8 cellular contexts compared by ENCODE assay signal in genomic region chr6:3156184-3157119, GRCh38. TPM values are rescaled to one million over a fixed set of nuclear protein-coding genes. Genes with fewer than 3 reads are reported as not detected.
DNase-seq lines count a peak whose midpoint lies in the region; ATAC-seq and TF ChIP-seq lines count a peak whose summit lies in the region.
"Not testable (repeated sequence)": the region's sequence is repeated elsewhere in the genome, so short reads cannot be mapped to it uniquely, and the experiment has no call there.

No MANE protein-coding gene starts in this region.

- not testable (repeated sequence) for H3K27me3 ChIP-seq in HUES48 (ENCODE audit: control insufficient read depth, insufficient read depth, low read length); Panc1 (ENCODE audit: control insufficient read depth, insufficient read depth, low read length); ectodermal cell (ENCODE audit: control insufficient read depth, insufficient read depth, low read length, poor library complexity, severe bottlenecking); ovary; tibial nerve

- intact Hi-C loops in Panc1 (cut with micrococcal nuclease; ENCODE audit: unreplicated experiment); ovary (cut with DNase I): not testable (repeated sequence)

- CTCF ChIA-PET in Panc1 (lab: Charles Lee): interaction anchor here (0.6 to 1.0 kb wide), 2 partner anchors 10 to 95 kb away, joined by 3 to 5 read pairs; no protein-coding TSS in a partner anchor

- peak overlapping the region; percentile 57 for H3K9ac ChIP-seq in HUES48 (ENCODE audit: low read depth, low read length)

- peak overlapping the region; percentile 96 for H3K4me3 ChIP-seq in HUES48 (ENCODE audit: low read depth, low read length)
- peak overlapping the region; percentile 76 to 79 for H3K4me3 ChIP-seq in Panc1 (ENCODE audit: low read depth in 2 of 2, low read length in 2 of 2)
- peak overlapping the region; percentile 70 for H3K4me3 ChIP-seq in ectodermal cell (ENCODE audit: insufficient read depth, low read depth, low read length)
- peak overlapping the region; percentile 77 for H3K4me3 ChIP-seq in ovary
- peak overlapping the region; percentile 73 to 98 (median 86) for H3K4me3 ChIP-seq in tibial nerve

- not testable (repeated sequence) for TF ChIP-seq POLR2A in ovary (IDR thresholded peaks at IDR 0.05); tibial nerve (IDR thresholded peaks at IDR 0.05)

- peaks cover 31% of the 10 kb centered on the region for H3K36me3 ChIP-seq in HUES48 (ENCODE audit: control insufficient read depth, insufficient read depth, low read length)
- not testable (repeated sequence) for H3K36me3 ChIP-seq in Panc1 (ENCODE audit: control insufficient read depth, insufficient read depth, low read length); ovary
- H3K36me3 ChIP-seq in ectodermal cell (ENCODE audit: control insufficient read depth, insufficient read depth, low read length): peaks cover 16% of the 10 kb centered on the region
- H3K36me3 ChIP-seq in tibial nerve: peaks cover 0 to 28% (median 0%) of the 10 kb centered on the region in 3 donors

- H3K36me3 Mint-ChIP-seq in activated T-cell treated with anti-CD3 and anti-CD28 coated beads, Interleukin-2, amount 50 U/mL, for 4 hours (ENCODE audit: insufficient read depth): not testable (repeated sequence)

- TF ChIP-seq EP300 in ovary (IDR thresholded peaks at IDR 0.05); tibial nerve (IDR thresholded peaks at IDR 0.05): not testable (repeated sequence)

- POLR2A ChIA-PET in Panc1 (lab: Charles Lee): interaction anchor here (0.6 to 1.1 kb wide), 4 partner anchors 53 to 95 kb away, joined by 3 to 5 read pairs (median 3); no protein-coding TSS in a partner anchor

- not testable (repeated sequence) for H3K9me3 ChIP-seq in HUES48 (ENCODE audit: control insufficient read depth, insufficient read depth, low read length); Panc1 (ENCODE audit: control insufficient read depth, insufficient read depth, low read depth, low read length); ectodermal cell (ENCODE audit: control insufficient read depth, low read length); ovary; tibial nerve

- peaks cover 24% of the 10 kb centered on the region for H3K4me1 Mint-ChIP-seq in activated T-cell treated with anti-CD3 and anti-CD28 coated beads, Interleukin-2, amount 50 U/mL, for 4 hours (ENCODE audit: low read depth)

- H3K4me3 Mint-ChIP-seq in activated T-cell treated with anti-CD3 and anti-CD28 coated beads, Interleukin-2, amount 50 U/mL, for 4 hours: peak overlapping the region; percentile 85

- H3K27me3 Mint-ChIP-seq in activated T-cell treated with anti-CD3 and anti-CD28 coated beads, Interleukin-2, amount 50 U/mL, for 4 hours (ENCODE audit: low read depth): not testable (repeated sequence)

- H3K4me1 ChIP-seq in HUES48 (ENCODE audit: control insufficient read depth, insufficient read depth, low read length): peaks cover 23% of the 10 kb centered on the region
- H3K4me1 ChIP-seq in Panc1 (ENCODE audit: control insufficient read depth, insufficient read depth, low read length): peaks cover 12% of the 10 kb centered on the region
- not testable (repeated sequence) for H3K4me1 ChIP-seq in ectodermal cell (ENCODE audit: control insufficient read depth, insufficient read depth, low read length); ovary (ENCODE audit: insufficient read depth)
- H3K4me1 ChIP-seq in tibial nerve: peaks cover 0 to 35% (median 0%) of the 10 kb centered on the region in 4 donors

- ATAC-seq in Panc1: peak; percentile 39
- peak; percentile 3 to 25 for ATAC-seq in activated T-cell treated with anti-CD3 and anti-CD28 coated beads, Interleukin-2, amount 50 U/mL, for 4 hours

- 8 to 9% methylated on average over 28 to 29 of the region's 31 CpGs for WGBS in ectodermal cell, 2 experiments
- WGBS in ovary, 3 donors: 7 to 10% (median 7%) methylated on average over 22 to 28 of the region's 31 CpGs
- 7 to 8% methylated on average over 16 to 23 of the region's 31 CpGs for WGBS in tibial nerve, 2 donors

- TF ChIP-seq CTCF in Panc1 (IDR thresholded peaks at IDR 0.05); ovary (IDR thresholded peaks at IDR 0.05); tibial nerve (IDR thresholded peaks at IDR 0.05): not testable (repeated sequence)

- DNase-seq in EL (peak; percentile 21), iPS-NIHi11 (ENCODE audit: low spot score) (peak; percentile 21), ovary (peak in 4 of 5 donors; percentile 28 to 52 (median 40))
- DNase-seq in Panc1 (ENCODE audit: low read depth, low spot score); tibial nerve (ENCODE audit: low spot score in 2 of 2): not testable (repeated sequence)
- DNase-seq in activated T-cell treated with anti-CD3 and anti-CD28 coated beads, Interleukin-2, amount 50 U/mL, for 4 hours: peak; percentile 24

- not testable (repeated sequence) for H3K9me3 Mint-ChIP-seq in activated T-cell treated with anti-CD3 and anti-CD28 coated beads, Interleukin-2, amount 50 U/mL, for 4 hours

- H3K27ac ChIP-seq in HUES48 (ENCODE audit: low read depth, low read length): peak overlapping the region; percentile 90
- peak overlapping the region; percentile 48 for H3K27ac ChIP-seq in Panc1 (ENCODE audit: low read length)
- not testable (repeated sequence) for H3K27ac ChIP-seq in ectodermal cell (ENCODE audit: insufficient read depth, low read depth, low read length, poor library complexity, severe bottlenecking); ovary
- H3K27ac ChIP-seq in tibial nerve: peak overlapping the region; percentile 97 to 100 (median 100)

- in situ Hi-C loops in Panc1 (cut with HindIII; ENCODE audit: low pct_unique_long_range_greater_than_20kb, low sequenced_read_pairs): not testable (repeated sequence)

- TSS peak; percentile 78 for BruUV-seq in Panc1 (replicated peaks; lab: Mats Ljungman, UMichigan)

RNA-seq across cellular contexts. Expression of gene TUBB2A, which starts 0.9 kb away (rescaled TPM):
- total RNA-seq in Panc1 (2021; ENCODE audit: unreplicated experiment) (33.3 TPM), ovary (10 to 100 TPM in 6 of 7 donors, 1 to 10 TPM in 1; 9.8 to 32.7 (median 18.0) TPM), tibial nerve (100 to 1,000 TPM in 1 of 4 donors, 10 to 100 TPM in 3; 37.5 to 100 (median 68.0) TPM)
- 80.7 TPM for polyA plus RNA-seq in Panc1 (2012; ENCODE audit: insufficient read length)
- 1 to 10 TPM; 5.4 to 7.7 (median 7.1) TPM for total RNA-seq in activated T-cell treated with anti-CD3 and anti-CD28 coated beads, Interleukin-2, amount 50 U/mL, for 4 hours
- 233 TPM for polyA plus RNA-seq in ectodermal cell (2013, experiment 1 of 4)
- polyA plus RNA-seq in ectodermal cell (2013, experiment 2 of 4): 211 TPM
- polyA plus RNA-seq in ectodermal cell (2013, experiment 3 of 4): 183 TPM
- polyA plus RNA-seq in ectodermal cell (2013, experiment 4 of 4): 204 TPM
- 1 to 10 TPM; 5.7 to 9.3 TPM for polyA plus RNA-seq in ovary

RNA-seq across cellular contexts. Expression of gene BPHL, which starts 37.9 kb away (rescaled TPM):
- 36.3 TPM for total RNA-seq in Panc1 (2021; ENCODE audit: unreplicated experiment)
- polyA plus RNA-seq in Panc1 (2012; ENCODE audit: insufficient read length): 42.5 TPM
- 1 to 10 TPM; 3.5 to 6.1 (median 4.5) TPM for total RNA-seq in activated T-cell treated with anti-CD3 and anti-CD28 coated beads, Interleukin-2, amount 50 U/mL, for 4 hours
- polyA plus RNA-seq in ectodermal cell (2013, experiment 1 of 4): 71.1 TPM
- 59.2 TPM for polyA plus RNA-seq in ectodermal cell (2013, experiment 2 of 4)
- 35.5 TPM for polyA plus RNA-seq in ectodermal cell (2013, experiment 3 of 4)
- polyA plus RNA-seq in ectodermal cell (2013, experiment 4 of 4): 44.2 TPM
- total RNA-seq in ovary: 10 to 100 TPM in 6 of 7 donors, 1 to 10 TPM in 1; 6.1 to 18.0 (median 13.9) TPM
- 10 to 100 TPM; 10.4 to 23.7 TPM for polyA plus RNA-seq in ovary
- 10 to 100 TPM in 3 of 4 donors, 1 to 10 TPM in 1; 6.7 to 21.6 (median 12.6) TPM for total RNA-seq in tibial nerve
